In the genomic region with DNA sequence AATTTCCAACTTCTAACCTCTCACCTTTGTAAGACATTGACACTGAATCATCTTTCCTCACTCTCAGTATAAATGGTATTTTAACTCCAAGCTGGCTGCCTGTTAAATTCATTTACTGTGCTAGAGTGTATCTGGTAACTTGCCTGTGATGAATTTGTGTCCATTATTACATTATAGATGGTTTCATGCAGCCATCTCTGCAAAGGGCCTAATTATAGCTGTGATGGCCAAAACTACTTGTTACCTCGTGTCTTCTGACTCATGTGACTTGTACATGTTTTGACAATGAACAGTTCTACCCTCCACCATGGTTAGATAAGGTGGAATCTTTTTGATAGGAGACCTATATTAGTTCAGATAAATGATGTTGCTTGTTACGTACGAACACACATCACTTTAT, we compare ENCODE assay signal across 19 cellular contexts.
DNase-seq lines count a peak whose midpoint lies in the region; ATAC-seq and TF ChIP-seq lines count a peak whose summit lies in the region.
"Had no signal": no experiment of that assay in that cellular context is flagged by ENCODE, and none has a peak within 500 bp of the region (broad histone marks: within the 10 kb centered on the region; RNA-seq: fewer than 3 reads in every experiment).

No MANE protein-coding gene starts in this region.

- intact Hi-C loops in Right ventricle myocardium superior (cut with DNase I), result no loop called here

- no peak overlapping the region for H3K27ac ChIP-seq in substantia nigra (ENCODE audit: low read depth, low read length, poor library complexity, severe bottlenecking)
- H3K27ac ChIP-seq: BLaER1, C4-2B had no signal

- peak; percentile 92 for DNase-seq in SK-N-DZ (ENCODE audit: low spot score)
- peak; percentile 1 for DNase-seq in medulla oblongata (ENCODE audit: extremely low spot score)
- no peak for DNase-seq in substantia nigra (lab: John Stamatoyannopoulos, UW)
- no peak for DNase-seq in Right ventricle myocardium superior
- DNase-seq: Caco-2; CD4-positive, CD25-positive, alpha-beta regulatory T cell; CD8-positive, alpha-beta T cell; DMS 273 treated with DMSO at 0.1 percent for 48 hours; DMS79; EL; GDM1; H9 had no signal

- no peak for ATAC-seq in SK-N-SH treated with all-trans-retinoic acid at 6 μM for 48 hours
- ATAC-seq in HG02938 (IDR thresholded peaks at IDR 0.05; ENCODE audit: unreplicated experiment), result no peak
- no peak for ATAC-seq in Right ventricle myocardium superior (ENCODE audit: poor library complexity)
- ATAC-seq: CD8-positive, alpha-beta T cell; GM12878; GM23338; HCT116 had no signal

TF ChIP-seq in SK-N-SH treated with all-trans-retinoic acid at 6 μM for 48 hours, 23 proteins besides CTCF, POLR2A, EP300 and RAD21:
- TF ChIP-seq, protein P1, sequence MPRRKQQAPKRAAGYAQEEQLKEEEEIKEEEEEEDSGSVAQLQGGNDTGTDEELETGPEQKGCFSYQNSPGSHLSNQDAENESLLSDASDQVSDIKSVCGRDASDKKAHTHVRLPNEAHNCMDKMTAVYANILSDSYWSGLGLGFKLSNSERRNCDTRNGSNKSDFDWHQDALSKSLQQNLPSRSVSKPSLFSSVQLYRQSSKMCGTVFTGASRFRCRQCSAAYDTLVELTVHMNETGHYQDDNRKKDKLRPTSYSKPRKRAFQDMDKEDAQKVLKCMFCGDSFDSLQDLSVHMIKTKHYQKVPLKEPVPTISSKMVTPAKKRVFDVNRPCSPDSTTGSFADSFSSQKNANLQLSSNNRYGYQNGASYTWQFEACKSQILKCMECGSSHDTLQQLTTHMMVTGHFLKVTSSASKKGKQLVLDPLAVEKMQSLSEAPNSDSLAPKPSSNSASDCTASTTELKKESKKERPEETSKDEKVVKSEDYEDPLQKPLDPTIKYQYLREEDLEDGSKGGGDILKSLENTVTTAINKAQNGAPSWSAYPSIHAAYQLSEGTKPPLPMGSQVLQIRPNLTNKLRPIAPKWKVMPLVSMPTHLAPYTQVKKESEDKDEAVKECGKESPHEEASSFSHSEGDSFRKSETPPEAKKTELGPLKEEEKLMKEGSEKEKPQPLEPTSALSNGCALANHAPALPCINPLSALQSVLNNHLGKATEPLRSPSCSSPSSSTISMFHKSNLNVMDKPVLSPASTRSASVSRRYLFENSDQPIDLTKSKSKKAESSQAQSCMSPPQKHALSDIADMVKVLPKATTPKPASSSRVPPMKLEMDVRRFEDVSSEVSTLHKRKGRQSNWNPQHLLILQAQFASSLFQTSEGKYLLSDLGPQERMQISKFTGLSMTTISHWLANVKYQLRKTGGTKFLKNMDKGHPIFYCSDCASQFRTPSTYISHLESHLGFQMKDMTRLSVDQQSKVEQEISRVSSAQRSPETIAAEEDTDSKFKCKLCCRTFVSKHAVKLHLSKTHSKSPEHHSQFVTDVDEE (CRISPR knock-in tag; IDR thresholded peaks at IDR 0.05), result 0 out of 2 replicates have a peak, but pooled peaks have one; percentile 17
- TF ChIP-seq TCF4 (CRISPR knock-in tag; IDR thresholded peaks at IDR 0.05; ENCODE audit: borderline replicate concordance), result peak; percentile 74; the same call in 1 of the 2 replicates
- TF ChIP-seq, protein P2, sequence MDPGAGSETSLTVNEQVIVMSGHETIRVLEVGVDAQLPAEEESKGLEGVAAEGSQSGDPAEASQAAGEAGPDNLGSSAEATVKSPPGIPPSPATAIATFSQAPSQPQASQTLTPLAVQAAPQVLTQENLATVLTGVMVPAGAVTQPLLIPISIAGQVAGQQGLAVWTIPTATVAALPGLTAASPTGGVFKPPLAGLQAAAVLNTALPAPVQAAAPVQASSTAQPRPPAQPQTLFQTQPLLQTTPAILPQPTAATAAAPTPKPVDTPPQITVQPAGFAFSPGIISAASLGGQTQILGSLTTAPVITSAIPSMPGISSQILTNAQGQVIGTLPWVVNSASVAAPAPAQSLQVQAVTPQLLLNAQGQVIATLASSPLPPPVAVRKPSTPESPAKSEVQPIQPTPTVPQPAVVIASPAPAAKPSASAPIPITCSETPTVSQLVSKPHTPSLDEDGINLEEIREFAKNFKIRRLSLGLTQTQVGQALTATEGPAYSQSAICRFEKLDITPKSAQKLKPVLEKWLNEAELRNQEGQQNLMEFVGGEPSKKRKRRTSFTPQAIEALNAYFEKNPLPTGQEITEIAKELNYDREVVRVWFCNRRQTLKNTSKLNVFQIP (CRISPR knock-in tag; IDR thresholded peaks at IDR 0.05; ENCODE audit: borderline replicate concordance, low read depth), result no peak
TF ChIP-seq in SK-N-SH treated with all-trans-retinoic acid at 6 μM for 48 hours: peak in this region for 2.

Comparison
In these comparisons a context has a peak if more than half of its experiments do, and no peak if none do; other contexts are left out.
1. DNase-seq: peak in SK-N-DZ (single experiment) and medulla oblongata (single experiment); none in substantia nigra (0 of 49) and Right ventricle myocardium superior (single experiment).